In genomic region chr6:158481612-158482473, GRCh38 we compare ENCODE assay signal across 9 cellular contexts.
DNase-seq lines count a peak whose midpoint lies in the region; ATAC-seq and TF ChIP-seq lines count a peak whose summit lies in the region.
"Had no signal": no experiment of that assay in that cellular context is flagged by ENCODE, and none has a peak within 500 bp of the region (broad histone marks: within the 10 kb centered on the region; RNA-seq: fewer than 3 reads in every experiment).

No MANE protein-coding gene starts in this region.

- peak overlapping the region in 1 of 2 experiments; percentile 35; a peak in 2 of 4 replicates for H3K4me3 ChIP-seq in SK-N-SH (ENCODE audit: low read depth in 2 of 2, low read length in 1 of 2)
- no peak overlapping the region for H3K4me3 ChIP-seq in fibroblast of mammary gland (ENCODE audit: control insufficient read depth, low read depth, low read length)

- H3K14ac ChIP-seq in H9 (ENCODE audit: insufficient read depth, low read length): no peak overlapping the region

- H3K36me3 Mint-ChIP-seq in H9 (ENCODE audit: insufficient read depth in 1 of 3, low read depth in 3 of 3): peaks cover 16 to 60% (median 28%) of the 10 kb centered on the region in 3 experiments; a peak in 6 of 7 replicates
- peaks cover 61% of the 10 kb centered on the region for H3K36me3 Mint-ChIP-seq in stimulated activated memory B cell treated with anti-CD40 and anti-IgM and Interleukin-4, amounts not matched to agents 10 μg/mL and 1 μg/mL and 100 μg/mL, for 72 hours

- H3K4me3 Mint-ChIP-seq in H9: no peak overlapping the region
- no peak overlapping the region for H3K4me3 Mint-ChIP-seq in stimulated activated memory B cell treated with anti-CD40 and anti-IgM and Interleukin-4, amounts not matched to agents 10 μg/mL and 1 μg/mL and 100 μg/mL, for 72 hours

- H4K5ac ChIP-seq in H9 (ENCODE audit: insufficient read length, low read depth, low read length): no peak overlapping the region

- H3K9ac ChIP-seq in H9 (ENCODE audit: extremely low read depth, insufficient read length, low read length) (no peak overlapping the region), SK-N-SH (peak overlapping the region; percentile 43; the same call in 1 of the 2 replicates)

- WGBS in H9 (ENCODE audit: extremely low coverage, insufficient read length, low lambda C conversion rate): no CpG with 5 or more reads among the region's 12 CpGs
- 32% methylated on average over 12 of the region's 12 CpGs for WGBS in SK-N-SH (ENCODE audit: low lambda C conversion rate)

- TF ChIP-seq CTCF in H9 (conservative IDR thresholded peaks at IDR 0.05) (no peak), SK-N-SH (IDR thresholded peaks at IDR 0.05) (no peak), fibroblast of mammary gland (conservative IDR thresholded peaks at IDR 0.05; ENCODE audit: control insufficient read depth, insufficient read depth, low read depth, low read length) (no peak)

- H2AK5ac ChIP-seq in H9 (ENCODE audit: insufficient read length, low read length): no peak overlapping the region

- no peaks in the 10 kb centered on the region for H3K27me3 ChIP-seq in H9 (ENCODE audit: insufficient read depth, low read length)
- H3K27me3 ChIP-seq in SK-N-SH (ENCODE audit: insufficient read depth): no peaks in the 10 kb centered on the region

- H3K27ac Mint-ChIP-seq in H9: peak overlapping the region in 2 of 3 experiments; percentile 28 to 31; a peak in 4 of 7 replicates
- H3K27ac Mint-ChIP-seq in stimulated activated memory B cell treated with anti-CD40 and anti-IgM and Interleukin-4, amounts not matched to agents 10 μg/mL and 1 μg/mL and 100 μg/mL, for 72 hours: peak overlapping the region; percentile 6

- H3K4me2 ChIP-seq in H9 (ENCODE audit: insufficient read depth, insufficient read length, low read length): no peak overlapping the region
- H3K4me2 ChIP-seq in SK-N-SH: peak overlapping the region; percentile 72

- POLR2A ChIA-PET in SK-N-SH (lab: Yijun Ruan, JAX): no interaction called here

- H2BK120ac ChIP-seq in H9 (ENCODE audit: low read depth, low read length, poor library complexity, severe bottlenecking): no peak overlapping the region

- no peaks in the 10 kb centered on the region for H3K79me1 ChIP-seq in H9 (ENCODE audit: insufficient read depth, low read depth, low read length, poor library complexity, severe bottlenecking)

- TF ChIP-seq EP300 in SK-N-SH (IDR thresholded peaks at IDR 0.05; ENCODE audit: borderline replicate concordance in 1 of 2, low read depth in 1 of 2, low read length in 1 of 2): peak in 1 of 2 experiments; percentile 69; a peak in 3 of 4 replicates

- no peak overlapping the region for H4K8ac ChIP-seq in H9 (replicated peaks; ENCODE audit: insufficient read length, low read depth, low read length)

- H3K27me3 Mint-ChIP-seq in H9 (ENCODE audit: low read depth): no peaks in the 10 kb centered on the region
- no peaks in the 10 kb centered on the region for H3K27me3 Mint-ChIP-seq in stimulated activated memory B cell treated with anti-CD40 and anti-IgM and Interleukin-4, amounts not matched to agents 10 μg/mL and 1 μg/mL and 100 μg/mL, for 72 hours

- H3K18ac ChIP-seq in H9 (ENCODE audit: insufficient read length, low read depth, low read length): no peak overlapping the region

- no peaks in the 10 kb centered on the region for H3K23me2 ChIP-seq in H9 (ENCODE audit: insufficient read length, low read depth, low read length, poor library complexity, severe bottlenecking)

- peaks cover 23% of the 10 kb centered on the region for H3F3A ChIP-seq in SK-N-SH (replicated peaks; ENCODE audit: insufficient read depth)

- no peak overlapping the region for H2BK12ac ChIP-seq in H9 (ENCODE audit: insufficient read length, low read depth, low read length)

- no peaks in the 10 kb centered on the region for H3K9me3 Mint-ChIP-seq in H9
- H3K9me3 Mint-ChIP-seq in stimulated activated memory B cell treated with anti-CD40 and anti-IgM and Interleukin-4, amounts not matched to agents 10 μg/mL and 1 μg/mL and 100 μg/mL, for 72 hours: no peaks in the 10 kb centered on the region

- DNase-seq in H9 (no peak), SK-N-SH (no peak), fibroblast of mammary gland (ENCODE audit: low read depth) (peak; percentile 90), NCI-H446 treated with DMSO at 0.1 percent for 48 hours (lab: John Stamatoyannopoulos, UW) (no peak)
- no peak for DNase-seq in effector CD8-positive, alpha-beta T cell (lab: John Stamatoyannopoulos, UW)
- DNase-seq: activated CD4-positive, alpha-beta T cell treated with anti-CD3 and anti-CD28 coated beads for 4 hours; NCI-H1105 had no signal

- H2AFZ ChIP-seq in H9 (ENCODE audit: low read length) (no peak overlapping the region), SK-N-SH (ENCODE audit: low read depth) (no peak overlapping the region)

- H3K56ac ChIP-seq in H9 (ENCODE audit: insufficient read length, low read depth, low read length): no peak overlapping the region

- no peak for ATAC-seq in stimulated activated memory B cell treated with anti-CD40 and anti-IgM and Interleukin-4, amounts not matched to agents 10 μg/mL and 1 μg/mL and 100 μg/mL, for 72 hours
- ATAC-seq in HG03469 (IDR thresholded peaks at IDR 0.05; ENCODE audit: unreplicated experiment): no peak

- no peak overlapping the region for H2BK15ac ChIP-seq in H9 (ENCODE audit: low read depth, low read length)

- no peak overlapping the region for H3K27ac ChIP-seq in H9 (ENCODE audit: insufficient read length, low read depth, low read length)
- H3K27ac ChIP-seq in SK-N-SH (ENCODE audit: low read depth in 2 of 2, low read length in 1 of 2): peak overlapping the region; percentile 54 to 88; a peak in 3 of 4 replicates

- H2BK5ac ChIP-seq in H9 (ENCODE audit: insufficient read length, low read length): no peak overlapping the region

- H3K4me1 ChIP-seq in H9 (ENCODE audit: insufficient read depth, low read length) (no peaks in the 10 kb centered on the region; the same call in 1 of the 2 replicates), SK-N-SH (ENCODE audit: control insufficient read depth in 1 of 2, insufficient read depth in 2 of 2, low read depth in 1 of 2, low read length in 1 of 2) (peaks cover 3 to 19% of the 10 kb centered on the region in 2 experiments; a peak in 3 of 4 replicates)

- H3K79me2 ChIP-seq in H9 (ENCODE audit: insufficient read depth, low read length) (no peaks in the 10 kb centered on the region), SK-N-SH (ENCODE audit: insufficient read depth) (no peaks in the 10 kb centered on the region)

- H4K91ac ChIP-seq in H9 (ENCODE audit: insufficient read length, low read depth, low read length): no peak overlapping the region

- peaks cover 15 to 17% of the 10 kb centered on the region in 2 experiments for H3K36me3 ChIP-seq in SK-N-SH (replicated peaks in 1 of 2; ENCODE audit: control insufficient read depth in 1 of 2, insufficient read depth in 2 of 2, low read length in 1 of 2)

- H3K4me1 Mint-ChIP-seq in H9: no peaks in the 10 kb centered on the region; a peak in 1 of 4 replicates
- H3K4me1 Mint-ChIP-seq in stimulated activated memory B cell treated with anti-CD40 and anti-IgM and Interleukin-4, amounts not matched to agents 10 μg/mL and 1 μg/mL and 100 μg/mL, for 72 hours: peaks cover 24% of the 10 kb centered on the region

- no peak overlapping the region for H3T11ph ChIP-seq in H9 (ENCODE audit: low read length)

- no peak overlapping the region for H3K23ac ChIP-seq in H9 (ENCODE audit: insufficient read length, low read depth, low read length)

- H4K20me1 ChIP-seq in H9 (ENCODE audit: control insufficient read depth, insufficient read depth, insufficient read length) (peaks cover 2% of the 10 kb centered on the region), SK-N-SH (ENCODE audit: insufficient read depth) (no peaks in the 10 kb centered on the region)

- no peak overlapping the region for H3K4ac ChIP-seq in H9 (ENCODE audit: low read depth, low read length)

- H3K9me2 ChIP-seq in SK-N-SH: no peaks in the 10 kb centered on the region

- TF ChIP-seq RAD21 in SK-N-SH (IDR thresholded peaks at IDR 0.05; ENCODE audit: low read length): no peak

- no peak overlapping the region for H2BK20ac ChIP-seq in H9 (ENCODE audit: low read depth, low read length, poor library complexity, severe bottlenecking)

- CTCF ChIA-PET in SK-N-SH (lab: Yijun Ruan, JAX): interaction anchor here (0.7 to 1.5 kb wide), 4 partner anchors 10 to 261 kb away, joined by 3 to 5 read pairs (median 4); no protein-coding TSS in a partner anchor

- H3K9me3 ChIP-seq in H9 (ENCODE audit: control insufficient read depth, low read depth, low read length) (no peaks in the 10 kb centered on the region), SK-N-SH (no peaks in the 10 kb centered on the region)

TF ChIP-seq in SK-N-SH, 30 proteins besides CTCF, POLR2A, EP300 and RAD21 (continues in another document):
- TF ChIP-seq TCF12 (IDR thresholded peaks at IDR 0.05) (peak; percentile 89), TAF1 (IDR thresholded peaks at IDR 0.05; ENCODE audit: borderline replicate concordance, low read depth, low read length) (no peak), NFIC (IDR thresholded peaks at IDR 0.05; ENCODE audit: borderline replicate concordance) (peak; percentile 58; the same call in 1 of the 2 replicates), JUND (IDR thresholded peaks at IDR 0.05) (peak; percentile 88), FOSL2 (IDR thresholded peaks at IDR 0.05; ENCODE audit: borderline replicate concordance, low read depth) (peak; percentile 90), ZBTB33 (IDR thresholded peaks at IDR 0.05; ENCODE audit: borderline replicate concordance, low read depth) (no peak; the same call in 1 of the 2 replicates)
